1 cellular context compared by ENCODE assay signal in genomic region chr4:15078682-15079642, GRCh38.
A peak's percentile ranks its signal among the peaks of the same experiment; 100 is the strongest.
TF ChIP-seq lines count a peak whose summit lies in the region.

No MANE protein-coding gene starts in this region.

TF ChIP-seq in IMR-90, 13 proteins besides CTCF, POLR2A, EP300 and RAD21:
- TF ChIP-seq CHD1 (IDR thresholded peaks at IDR 0.05; ENCODE audit: low read depth, low read length): no peak
- no peak for TF ChIP-seq MAZ (IDR thresholded peaks at IDR 0.05; ENCODE audit: borderline replicate concordance, low read depth, low read length)
- no peak for TF ChIP-seq SMC3 (IDR thresholded peaks at IDR 0.05; ENCODE audit: low read depth, low read length)
- TF ChIP-seq MXI1 (IDR thresholded peaks at IDR 0.05; ENCODE audit: borderline replicate concordance, low read depth, low read length): no peak
- TF ChIP-seq RFX5 (IDR thresholded peaks at IDR 0.05; ENCODE audit: low read depth, low read length): no peak
- no peak for TF ChIP-seq ELK1 (IDR thresholded peaks at IDR 0.05; ENCODE audit: borderline replicate concordance, low read depth, low read length)
- TF ChIP-seq MAFK (IDR thresholded peaks at IDR 0.05; ENCODE audit: low read depth, low read length): no peak
- TF ChIP-seq BHLHE40 (IDR thresholded peaks at IDR 0.05; ENCODE audit: low read depth, low read length): no peak
- no peak for TF ChIP-seq NFE2L2 (IDR thresholded peaks at IDR 0.05; ENCODE audit: low read depth, low read length)
- peak; percentile 96 for TF ChIP-seq CEBPB (IDR thresholded peaks at IDR 0.05; ENCODE audit: low read depth, low read length)
- TF ChIP-seq RCOR1 (IDR thresholded peaks at IDR 0.05; ENCODE audit: insufficient replicate concordance, low read length): no peak
- 0 out of 2 replicates have a peak, but pooled peaks have one; percentile 12 for TF ChIP-seq FOS (IDR thresholded peaks at IDR 0.05; ENCODE audit: low read depth, low read length)
